In genomic region chr10:34941471-34942357, GRCh38 we compare ENCODE assay signal across 1 cellular context.
TF ChIP-seq lines count a peak whose summit lies in the region.

No MANE protein-coding gene starts in this region.

TF ChIP-seq in GM23338, 12 proteins besides CTCF, POLR2A, EP300 and RAD21 (continued from another document):
- TF ChIP-seq, protein P1, sequence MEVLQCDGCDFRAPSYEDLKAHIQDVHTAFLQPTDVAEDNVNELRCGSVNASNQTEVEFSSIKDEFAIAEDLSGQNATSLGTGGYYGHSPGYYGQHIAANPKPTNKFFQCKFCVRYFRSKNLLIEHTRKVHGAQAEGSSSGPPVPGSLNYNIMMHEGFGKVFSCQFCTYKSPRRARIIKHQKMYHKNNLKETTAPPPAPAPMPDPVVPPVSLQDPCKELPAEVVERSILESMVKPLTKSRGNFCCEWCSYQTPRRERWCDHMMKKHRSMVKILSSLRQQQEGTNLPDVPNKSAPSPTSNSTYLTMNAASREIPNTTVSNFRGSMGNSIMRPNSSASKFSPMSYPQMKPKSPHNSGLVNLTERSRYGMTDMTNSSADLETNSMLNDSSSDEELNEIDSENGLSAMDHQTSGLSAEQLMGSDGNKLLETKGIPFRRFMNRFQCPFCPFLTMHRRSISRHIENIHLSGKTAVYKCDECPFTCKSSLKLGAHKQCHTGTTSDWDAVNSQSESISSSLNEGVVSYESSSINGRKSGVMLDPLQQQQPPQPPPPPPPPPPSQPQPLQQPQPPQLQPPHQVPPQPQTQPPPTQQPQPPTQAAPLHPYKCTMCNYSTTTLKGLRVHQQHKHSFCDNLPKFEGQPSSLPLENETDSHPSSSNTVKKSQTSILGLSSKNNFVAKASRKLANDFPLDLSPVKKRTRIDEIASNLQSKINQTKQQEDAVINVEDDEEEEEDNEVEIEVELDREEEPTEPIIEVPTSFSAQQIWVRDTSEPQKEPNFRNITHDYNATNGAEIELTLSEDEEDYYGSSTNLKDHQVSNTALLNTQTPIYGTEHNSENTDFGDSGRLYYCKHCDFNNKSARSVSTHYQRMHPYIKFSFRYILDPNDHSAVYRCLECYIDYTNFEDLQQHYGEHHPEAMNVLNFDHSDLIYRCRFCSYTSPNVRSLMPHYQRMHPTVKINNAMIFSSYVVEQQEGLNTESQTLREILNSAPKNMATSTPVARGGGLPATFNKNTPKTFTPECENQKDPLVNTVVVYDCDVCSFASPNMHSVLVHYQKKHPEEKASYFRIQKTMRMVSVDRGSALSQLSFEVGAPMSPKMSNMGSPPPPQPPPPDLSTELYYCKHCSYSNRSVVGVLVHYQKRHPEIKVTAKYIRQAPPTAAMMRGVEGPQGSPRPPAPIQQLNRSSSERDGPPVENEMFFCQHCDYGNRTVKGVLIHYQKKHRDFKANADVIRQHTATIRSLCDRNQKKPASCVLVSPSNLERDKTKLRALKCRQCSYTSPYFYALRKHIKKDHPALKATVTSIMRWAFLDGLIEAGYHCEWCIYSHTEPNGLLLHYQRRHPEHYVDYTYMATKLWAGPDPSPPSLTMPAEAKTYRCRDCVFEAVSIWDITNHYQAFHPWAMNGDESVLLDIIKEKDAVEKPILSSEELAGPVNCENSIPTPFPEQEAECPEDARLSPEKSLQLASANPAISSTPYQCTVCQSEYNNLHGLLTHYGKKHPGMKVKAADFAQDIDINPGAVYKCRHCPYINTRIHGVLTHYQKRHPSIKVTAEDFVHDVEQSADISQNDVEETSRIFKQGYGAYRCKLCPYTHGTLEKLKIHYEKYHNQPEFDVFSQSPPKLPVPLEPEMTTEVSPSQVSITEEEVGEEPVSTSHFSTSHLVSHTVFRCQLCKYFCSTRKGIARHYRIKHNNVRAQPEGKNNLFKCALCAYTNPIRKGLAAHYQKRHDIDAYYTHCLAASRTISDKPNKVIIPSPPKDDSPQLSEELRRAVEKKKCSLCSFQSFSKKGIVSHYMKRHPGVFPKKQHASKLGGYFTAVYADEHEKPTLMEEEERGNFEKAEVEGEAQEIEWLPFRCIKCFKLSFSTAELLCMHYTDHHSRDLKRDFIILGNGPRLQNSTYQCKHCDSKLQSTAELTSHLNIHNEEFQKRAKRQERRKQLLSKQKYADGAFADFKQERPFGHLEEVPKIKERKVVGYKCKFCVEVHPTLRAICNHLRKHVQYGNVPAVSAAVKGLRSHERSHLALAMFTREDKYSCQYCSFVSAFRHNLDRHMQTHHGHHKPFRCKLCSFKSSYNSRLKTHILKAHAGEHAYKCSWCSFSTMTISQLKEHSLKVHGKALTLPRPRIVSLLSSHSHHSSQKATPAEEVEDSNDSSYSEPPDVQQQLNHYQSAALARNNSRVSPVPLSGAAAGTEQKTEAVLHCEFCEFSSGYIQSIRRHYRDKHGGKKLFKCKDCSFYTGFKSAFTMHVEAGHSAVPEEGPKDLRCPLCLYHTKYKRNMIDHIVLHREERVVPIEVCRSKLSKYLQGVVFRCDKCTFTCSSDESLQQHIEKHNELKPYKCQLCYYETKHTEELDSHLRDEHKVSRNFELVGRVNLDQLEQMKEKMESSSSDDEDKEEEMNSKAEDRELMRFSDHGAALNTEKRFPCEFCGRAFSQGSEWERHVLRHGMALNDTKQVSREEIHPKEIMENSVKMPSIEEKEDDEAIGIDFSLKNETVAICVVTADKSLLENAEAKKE (CRISPR knock-in tag; IDR thresholded peaks at IDR 0.05) = no peak
- no peak for TF ChIP-seq EZH2phosphoT487 (IDR thresholded peaks at IDR 0.05; ENCODE audit: unreplicated experiment)
- no peak for TF ChIP-seq STAT1 (IDR thresholded peaks at IDR 0.05; ENCODE audit: unreplicated experiment)
- TF ChIP-seq, protein P2, sequence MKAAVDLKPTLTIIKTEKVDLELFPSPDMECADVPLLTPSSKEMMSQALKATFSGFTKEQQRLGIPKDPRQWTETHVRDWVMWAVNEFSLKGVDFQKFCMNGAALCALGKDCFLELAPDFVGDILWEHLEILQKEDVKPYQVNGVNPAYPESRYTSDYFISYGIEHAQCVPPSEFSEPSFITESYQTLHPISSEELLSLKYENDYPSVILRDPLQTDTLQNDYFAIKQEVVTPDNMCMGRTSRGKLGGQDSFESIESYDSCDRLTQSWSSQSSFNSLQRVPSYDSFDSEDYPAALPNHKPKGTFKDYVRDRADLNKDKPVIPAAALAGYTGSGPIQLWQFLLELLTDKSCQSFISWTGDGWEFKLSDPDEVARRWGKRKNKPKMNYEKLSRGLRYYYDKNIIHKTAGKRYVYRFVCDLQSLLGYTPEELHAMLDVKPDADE (IDR thresholded peaks at IDR 0.05) = no peak
